8 cellular contexts compared by ENCODE assay signal in the genomic region with DNA sequence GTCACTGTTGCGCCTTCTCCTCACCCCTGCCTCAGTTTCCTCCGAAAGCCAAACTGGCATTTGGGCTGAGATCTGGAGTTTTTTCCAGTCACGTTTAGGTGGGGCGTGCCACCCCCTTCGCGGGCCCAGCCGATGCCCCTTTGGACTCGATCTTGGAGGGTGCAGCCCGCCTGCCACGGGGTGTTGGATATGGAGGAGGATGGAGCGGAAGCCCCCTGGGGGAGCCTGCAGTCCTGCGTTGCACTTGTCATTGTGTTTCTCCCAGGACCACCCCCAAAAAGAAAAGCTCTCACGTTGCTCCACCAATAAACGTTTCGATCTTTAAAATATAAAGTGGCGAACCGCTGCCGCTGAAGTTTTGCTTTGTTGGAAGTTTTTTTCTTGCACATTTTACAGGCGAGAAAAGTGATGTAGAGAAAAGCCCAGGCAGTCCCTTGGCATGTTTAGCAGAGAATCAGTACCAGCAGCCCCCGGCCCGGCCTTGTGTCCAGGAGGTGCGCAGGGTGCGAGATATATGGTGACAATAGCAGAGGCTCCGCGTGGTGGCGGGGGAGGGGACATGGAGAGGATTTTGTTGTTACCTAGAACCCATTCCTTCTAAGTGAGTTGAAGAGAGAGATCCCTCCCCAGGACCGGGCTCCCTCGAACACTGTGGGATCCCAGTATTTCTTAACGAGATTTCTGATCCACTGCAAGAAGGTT. TPM values are rescaled to one million over a fixed set of nuclear protein-coding genes. Genes with fewer than 3 reads are reported as not detected.
DNase-seq lines count a peak whose midpoint lies in the region; ATAC-seq and TF ChIP-seq lines count a peak whose summit lies in the region.

No MANE protein-coding gene starts in this region.

- H3K36me3 Mint-ChIP-seq in natural killer cell = no peaks in the 10 kb centered on the region

- no peaks in the 10 kb centered on the region for H4K20me1 ChIP-seq in GM23248 (ENCODE audit: insufficient read depth)

- peak overlapping the region; percentile 88 to 92 for H3K27ac Mint-ChIP-seq in natural killer cell

- peaks cover 28% of the 10 kb centered on the region for H3K27me3 ChIP-seq in GM23248 (replicated peaks; ENCODE audit: insufficient read depth)
- peaks cover 25% of the 10 kb centered on the region for H3K27me3 ChIP-seq in ectodermal cell (ENCODE audit: control insufficient read depth, insufficient read depth, low read length, poor library complexity, severe bottlenecking)

- peak overlapping the region; percentile 87 for H3K4me2 ChIP-seq in GM23248 (ENCODE audit: unreplicated experiment)

- no peaks in the 10 kb centered on the region for H3K9me2 ChIP-seq in GM23248 (ENCODE audit: insufficient read depth)

- no peaks in the 10 kb centered on the region; the same call in 1 of the 2 replicates for H3K79me2 ChIP-seq in GM23248 (ENCODE audit: insufficient read depth)

- 4 to 5% methylated on average over 29 of the region's 29 CpGs for WGBS in GM23248 (ENCODE audit: low coverage in 1 of 2, low lambda C conversion rate in 2 of 2, missing lambda C conversion rate in 2 of 2), 2 experiments
- WGBS in ectodermal cell, 2 experiments = 1 to 2% methylated on average over 29 of the region's 29 CpGs

- H3K27me3 Mint-ChIP-seq in natural killer cell (ENCODE audit: low read depth in 2 of 2) = no peaks in the 10 kb centered on the region

- peaks cover 42 to 58% of the 10 kb centered on the region in 2 donors for H3K4me1 Mint-ChIP-seq in natural killer cell

- DNase-seq in GM23248 = peak; percentile 31
- no peak for DNase-seq in SK-N-MC (ENCODE audit: low read depth, low spot score)
- no peak for DNase-seq in natural killer cell
- DNase-seq in SIG-M5 treated with dmso at 0.1 percent for 504 hours (lab: John Stamatoyannopoulos, UW; ENCODE audit: unreplicated experiment) = no peak
- DNase-seq in mesenteric fat pad (ENCODE audit: low spot score) = no peak
- no peak for DNase-seq in SW480 (ENCODE audit: low spot score)

- no peaks in the 10 kb centered on the region for H3K9me3 ChIP-seq in GM23248 (ENCODE audit: low read depth)
- no peaks in the 10 kb centered on the region for H3K9me3 ChIP-seq in SK-N-MC (ENCODE audit: low read depth, low read length)
- no peaks in the 10 kb centered on the region for H3K9me3 ChIP-seq in ectodermal cell (ENCODE audit: control insufficient read depth, low read length)

- TF ChIP-seq CTCF in natural killer cell (IDR thresholded peaks at IDR 0.05) = no peak

- no peaks in the 10 kb centered on the region for H3K4me1 ChIP-seq in GM23248 (ENCODE audit: insufficient read depth)
- H3K4me1 ChIP-seq in ectodermal cell (ENCODE audit: control insufficient read depth, insufficient read depth, low read length) = peaks cover 11% of the 10 kb centered on the region

- peak overlapping the region; percentile 87 for H3K4me3 ChIP-seq in GM23248
- peak overlapping the region; percentile 95 for H3K4me3 ChIP-seq in SK-N-MC
- H3K4me3 ChIP-seq in ectodermal cell (ENCODE audit: insufficient read depth, low read depth, low read length) = peak overlapping the region; percentile 94

- intact Hi-C loops in natural killer cell (cut with micrococcal nuclease) = loop anchor here (1.0 to 10.0 kb wide), 3 partner anchors 21 to 112 kb away; no protein-coding TSS in a partner anchor

- H3F3A ChIP-seq in GM23248 (ENCODE audit: insufficient read depth) = no peaks in the 10 kb centered on the region

- H2AFZ ChIP-seq in GM23248 = peak overlapping the region; percentile 81

- H3K36me3 ChIP-seq in GM23248 (ENCODE audit: low read depth) = no peaks in the 10 kb centered on the region
- H3K36me3 ChIP-seq in SK-N-MC (ENCODE audit: insufficient read depth, low read length) = no peaks in the 10 kb centered on the region
- H3K36me3 ChIP-seq in ectodermal cell (ENCODE audit: control insufficient read depth, insufficient read depth, low read length) = no peaks in the 10 kb centered on the region

- no peaks in the 10 kb centered on the region for H3K9me3 Mint-ChIP-seq in natural killer cell

- H3K4me3 Mint-ChIP-seq in natural killer cell = peak overlapping the region; percentile 96

- in situ Hi-C loops in GM23248 (cut with MboI) = no loop called here

- H3K27ac ChIP-seq in GM23248 = no peak overlapping the region
- H3K27ac ChIP-seq in SK-N-MC = no peak overlapping the region
- H3K27ac ChIP-seq in ectodermal cell (ENCODE audit: insufficient read depth, low read depth, low read length, poor library complexity, severe bottlenecking) = no peak overlapping the region

- H3K9ac ChIP-seq in GM23248 (peak overlapping the region; percentile 67), SK-N-MC (ENCODE audit: insufficient read length) (peak overlapping the region; percentile 80)

- ATAC-seq in natural killer cell (peak; percentile 20 to 25 (median 24)), HG02870 (IDR thresholded peaks at IDR 0.05; ENCODE audit: unreplicated experiment) (no peak)

RNA-seq across cellular contexts. Expression of a gene that starts 0.7 kb away (rescaled TPM):
- 3.7 and 5.3 TPM in 2 replicates for total RNA-seq in GM23248 (2014; rRNA removed; shearing (Covaris generic))
- polyA plus RNA-seq in GM23248 (2016; fragmentation: Nextera tagmentation; extraction: Ambion mirVana) = 4.4 and 4.6 TPM in 2 replicates
- 39.6 TPM for polyA plus RNA-seq in ectodermal cell (2013, experiment 1 of 4)
- polyA plus RNA-seq in ectodermal cell (2013, experiment 2 of 4) = 41.3 TPM
- polyA plus RNA-seq in ectodermal cell (2013, experiment 3 of 4) = 44.6 TPM
- 45.6 TPM for polyA plus RNA-seq in ectodermal cell (2013, experiment 4 of 4)
- 10 to 100 TPM; 43.2 to 53.9 (median 50.1) TPM for total RNA-seq in natural killer cell
- total RNA-seq in mesenteric fat pad = 4.9 TPM
